In genomic region chr4:47349323-47349722, GRCh38 we compare ENCODE assay signal across 20 cellular contexts.
DNase-seq lines count a peak whose midpoint lies in the region; ATAC-seq and TF ChIP-seq lines count a peak whose summit lies in the region.
"Had no signal": no experiment of that assay in that cellular context is flagged by ENCODE, and none has a peak within 500 bp of the region (broad histone marks: within the 10 kb centered on the region; RNA-seq: fewer than 3 reads in every experiment).

No MANE protein-coding gene starts in this region.

- H3K27me3 Mint-ChIP-seq in nephron progenitor cell (ENCODE audit: low read depth, poor library complexity): peaks cover 2% of the 10 kb centered on the region
- peaks cover 10% of the 10 kb centered on the region for H3K27me3 Mint-ChIP-seq in activated naive CD4-positive, alpha-beta T cell treated with anti-CD3 and anti-CD28 coated beads for 36 hours (ENCODE audit: low read depth)

- no peak for ATAC-seq in GM21825 (IDR thresholded peaks at IDR 0.05; ENCODE audit: unreplicated experiment)
- ATAC-seq: effector memory CD8-positive, alpha-beta T cell; T-helper 17 cell had no signal

- no peak for TF ChIP-seq CTCF in nephron progenitor cell (IDR thresholded peaks at IDR 0.05)
- no peak for TF ChIP-seq CTCF in suprapubic skin (IDR thresholded peaks at IDR 0.05)

- H3K4me1 ChIP-seq in suprapubic skin: no peaks in the 10 kb centered on the region
- H3K4me1 ChIP-seq: adrenal gland had no signal

- DNase-seq in Caki2 (ENCODE audit: low read depth): peak; percentile 90
- peak; percentile 40 for DNase-seq in NCI-H226
- peak; percentile 16 for DNase-seq in brain pericyte (ENCODE audit: low read depth, low spot score)
- no peak for DNase-seq in nephron progenitor cell
- DNase-seq in nucleus accumbens (lab: John Stamatoyannopoulos, UW): no peak
- DNase-seq in suprapubic skin (ENCODE audit: low spot score in 2 of 2): no peak
- no peak for DNase-seq in activated naive CD4-positive, alpha-beta T cell treated with anti-CD3 and anti-CD28 coated beads for 36 hours
- DNase-seq: activated CD4-positive, CD25-positive, alpha-beta regulatory T cell; adrenal gland; CD4-positive, alpha-beta memory T cell; cerebellar nuclear complex; effector memory CD8-positive, alpha-beta T cell; hippocampal formation; NCI-H2029; NCI-H524; SIG-M5; T-helper 17 cell had no signal

- H3K36me3 Mint-ChIP-seq in nephron progenitor cell (ENCODE audit: low read depth): no peaks in the 10 kb centered on the region
- H3K36me3 Mint-ChIP-seq in activated naive CD4-positive, alpha-beta T cell treated with anti-CD3 and anti-CD28 coated beads for 36 hours (ENCODE audit: low read depth): no peaks in the 10 kb centered on the region
- H3K36me3 Mint-ChIP-seq: CD4-positive, alpha-beta memory T cell had no signal

- CTCF ChIA-PET in activated naive CD4-positive, alpha-beta T cell treated with anti-CD3 and anti-CD28 coated beads for 36 hours (lab: Charles Lee): no interaction called here

- no peak for TF ChIP-seq POLR2A in suprapubic skin (IDR thresholded peaks at IDR 0.05)

- no peaks in the 10 kb centered on the region for H3K9me3 ChIP-seq in suprapubic skin
- H3K9me3 ChIP-seq: adrenal gland, thoracic aorta had no signal

- no peak overlapping the region for H3K4me3 ChIP-seq in suprapubic skin
- H3K4me3 ChIP-seq: adrenal gland, thoracic aorta had no signal

- in situ Hi-C loops in Caki2 (cut with HindIII; ENCODE audit: low pct_unique_long_range_greater_than_20kb, low sequenced_read_pairs): no loop called here

- H3K9me3 Mint-ChIP-seq in nephron progenitor cell: no peaks in the 10 kb centered on the region
- H3K9me3 Mint-ChIP-seq in activated naive CD4-positive, alpha-beta T cell treated with anti-CD3 and anti-CD28 coated beads for 36 hours: no peaks in the 10 kb centered on the region
- H3K9me3 Mint-ChIP-seq: CD4-positive, alpha-beta memory T cell; nephron had no signal

- H3K36me3 ChIP-seq in suprapubic skin: no peaks in the 10 kb centered on the region
- H3K36me3 ChIP-seq: adrenal gland, thoracic aorta had no signal

- no peaks in the 10 kb centered on the region for H3K4me1 Mint-ChIP-seq in nephron progenitor cell
- no peaks in the 10 kb centered on the region for H3K4me1 Mint-ChIP-seq in activated naive CD4-positive, alpha-beta T cell treated with anti-CD3 and anti-CD28 coated beads for 36 hours (ENCODE audit: low read depth)
- H3K4me1 Mint-ChIP-seq: CD4-positive, alpha-beta memory T cell; nephron had no signal

- H3K27me3 ChIP-seq in suprapubic skin: no peaks in the 10 kb centered on the region
- H3K27me3 ChIP-seq: adrenal gland had no signal

- H3K27ac ChIP-seq in suprapubic skin: no peak overlapping the region
- H3K27ac ChIP-seq: adrenal gland, thoracic aorta had no signal

- H3K27ac Mint-ChIP-seq in nephron progenitor cell: peak overlapping the region; percentile 49
- H3K27ac Mint-ChIP-seq in activated naive CD4-positive, alpha-beta T cell treated with anti-CD3 and anti-CD28 coated beads for 36 hours: no peak overlapping the region
- H3K27ac Mint-ChIP-seq: CD4-positive, alpha-beta memory T cell; effector memory CD8-positive, alpha-beta T cell; nephron; T-helper 17 cell had no signal

- 87% methylated on average over 4 of the region's 4 CpGs for WGBS in suprapubic skin

- TF ChIP-seq EP300 in suprapubic skin (IDR thresholded peaks at IDR 0.05): no peak

- no peak overlapping the region for H3K4me3 Mint-ChIP-seq in nephron progenitor cell
- no peak overlapping the region for H3K4me3 Mint-ChIP-seq in activated naive CD4-positive, alpha-beta T cell treated with anti-CD3 and anti-CD28 coated beads for 36 hours
- H3K4me3 Mint-ChIP-seq: CD4-positive, alpha-beta memory T cell; effector memory CD8-positive, alpha-beta T cell; nephron; T-helper 17 cell had no signal

- intact Hi-C loops in activated naive CD4-positive, alpha-beta T cell treated with anti-CD3 and anti-CD28 coated beads for 36 hours (cut with micrococcal nuclease): no loop called here

Comparison
In these comparisons a context has a peak if more than half of its experiments do, and no peak if none do; other contexts are left out.
1. DNase-seq: peak in Caki2 (single experiment), NCI-H226 (single experiment) and brain pericyte (single experiment); none in nephron progenitor cell (single experiment), nucleus accumbens (0 of 56), suprapubic skin (0 of 2) and activated naive CD4-positive, alpha-beta T cell treated with anti-CD3 and anti-CD28 coated beads for 36 hours (single experiment).